In genomic region chr5:43227655-43228054, GRCh38 we compare ENCODE assay signal across 9 cellular contexts. TPM values are rescaled to one million over a fixed set of nuclear protein-coding genes. Genes with fewer than 3 reads are reported as not detected.
A peak's percentile ranks its signal among the peaks of the same experiment; 100 is the strongest.
DNase-seq lines count a peak whose midpoint lies in the region; ATAC-seq lines count a peak whose summit lies in the region.
"Had no signal": no experiment of that assay in that cellular context is flagged by ENCODE, and none has a peak within 500 bp of the region (broad histone marks: within the 10 kb centered on the region; RNA-seq: fewer than 3 reads in every experiment).

No MANE protein-coding gene starts in this region.

- DNase-seq in NCI-H1417 (lab: John Stamatoyannopoulos, UW) (peak in 2 of 3 experiments; percentile 34 to 47), NCI-H1417 treated with DMSO at 0.1 percent for 48 hours (lab: John Stamatoyannopoulos, UW) (no peak), NAMALWA (ENCODE audit: low spot score) (peak; percentile 39), dermis microvascular lymphatic vessel endothelial cell (ENCODE audit: low read depth in 2 of 2) (peak; percentile 49 to 60), pulmonary artery endothelial cell (ENCODE audit: low read depth, low spot score) (peak; percentile 13), cortex of kidney (lab: John Stamatoyannopoulos, UW) (no peak)
- DNase-seq: NCI-H345 had no signal

- ATAC-seq in GM21723 (IDR thresholded peaks at IDR 0.05; ENCODE audit: unreplicated experiment) (no peak), HG02763 (IDR thresholded peaks at IDR 0.05; ENCODE audit: unreplicated experiment) (no peak)

RNA-seq across cellular contexts. Expression of gene NIM1K, which starts 35.6 kb away (rescaled TPM):
- 0.13 TPM in 1 of 2 replicates, not detected in the other for total RNA-seq in dermis microvascular lymphatic vessel endothelial cell
- total RNA-seq in pulmonary artery endothelial cell: 0.07 TPM in 1 of 2 replicates, not detected in the other

Comparison
In these comparisons a context has a peak if more than half of its experiments do, and no peak if none do; other contexts are left out.
1. DNase-seq: peak in NCI-H1417 (2 of 3), NAMALWA (single experiment), dermis microvascular lymphatic vessel endothelial cell (2 of 2) and pulmonary artery endothelial cell (single experiment); none in NCI-H1417 treated with DMSO at 0.1 percent for 48 hours (single experiment) and cortex of kidney (single experiment).